ENCODE assay signal across 12 cellular contexts in the genomic region with DNA sequence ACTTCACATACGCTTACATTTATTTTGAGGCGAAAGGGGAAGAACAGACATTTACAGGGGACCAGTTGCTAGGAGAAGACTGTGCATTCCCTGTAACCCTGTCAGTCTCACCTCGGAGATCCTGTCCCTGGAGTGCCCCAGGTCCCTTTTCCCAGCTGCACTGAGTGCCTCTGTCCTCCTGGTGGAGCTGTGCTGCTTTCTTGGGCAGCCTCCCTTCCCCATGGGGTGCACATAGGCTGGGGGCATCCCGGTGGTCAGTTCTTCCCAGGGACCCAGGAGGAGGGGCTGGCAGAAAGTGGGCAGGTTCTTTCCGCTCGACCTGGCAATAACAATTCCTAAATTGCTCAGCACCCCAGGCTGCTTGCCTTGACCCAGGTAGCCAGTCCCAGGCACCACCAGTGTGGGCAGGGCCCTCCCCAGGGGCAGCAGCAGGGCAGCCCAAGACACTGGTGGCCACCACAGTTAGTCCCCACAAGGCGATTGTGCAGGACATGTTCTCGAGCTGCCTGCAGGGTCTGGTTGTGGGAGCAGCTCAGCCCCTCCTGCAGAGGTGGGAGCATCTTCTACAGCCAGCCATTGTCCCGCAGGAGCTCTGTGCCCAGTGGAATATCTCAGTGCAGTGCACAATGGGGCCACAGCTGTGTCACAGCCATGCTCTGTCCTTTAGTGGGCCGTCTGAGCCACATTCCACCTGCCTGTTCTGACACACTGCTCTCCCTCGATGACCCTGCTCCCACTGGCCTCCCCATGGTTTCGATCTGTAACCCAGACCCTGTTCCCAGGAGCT. TPM values are rescaled to one million over a fixed set of nuclear protein-coding genes. Genes with fewer than 3 reads are reported as not detected.
DNase-seq lines count a peak whose midpoint lies in the region; ATAC-seq and TF ChIP-seq lines count a peak whose summit lies in the region.
"Had no signal": no experiment of that assay in that cellular context is flagged by ENCODE, and none has a peak within 500 bp of the region (broad histone marks: within the 10 kb centered on the region; RNA-seq: fewer than 3 reads in every experiment).

No MANE protein-coding gene starts in this region.

- no peaks in the 10 kb centered on the region for H4K20me1 ChIP-seq in smooth muscle cell (ENCODE audit: low read depth)

- no peaks in the 10 kb centered on the region for H3K9me3 Mint-ChIP-seq in activated naive CD4-positive, alpha-beta T cell treated with anti-CD3 and anti-CD28 coated beads for 36 hours
- H3K9me3 Mint-ChIP-seq: nephron; stimulated activated effector memory CD8-positive, alpha-beta T cell treated with anti-CD3 and anti-CD28 coated beads, Interleukin-12 subunit alpha, Interleukin-12 subunit beta, amount 100 ng/mL, for 72 hours had no signal

- TF ChIP-seq CTCF in epithelial cell of esophagus (IDR thresholded peaks at IDR 0.05; ENCODE audit: insufficient read depth, low read depth, low read length, missing control alignments) (peak; percentile 11), smooth muscle cell (IDR thresholded peaks at IDR 0.05; ENCODE audit: borderline replicate concordance, insufficient read depth, poor library complexity, severe bottlenecking) (peak; percentile 10), foreskin keratinocyte (conservative IDR thresholded peaks at IDR 0.05) (no peak)

- H3K27ac ChIP-seq in smooth muscle cell (ENCODE audit: low read depth) (no peak overlapping the region), foreskin keratinocyte (no peak overlapping the region)
- H3K27ac ChIP-seq: SK-N-MC had no signal

- no peaks in the 10 kb centered on the region for H3K27me3 Mint-ChIP-seq in activated naive CD4-positive, alpha-beta T cell treated with anti-CD3 and anti-CD28 coated beads for 36 hours (ENCODE audit: low read depth)

- H3K4me3 ChIP-seq in epithelial cell of esophagus (ENCODE audit: low read length) = no peak overlapping the region
- no peak overlapping the region for H3K4me3 ChIP-seq in smooth muscle cell
- H3K4me3 ChIP-seq: SK-N-MC had no signal

- peaks cover 71% of the 10 kb centered on the region for H3K4me1 Mint-ChIP-seq in activated naive CD4-positive, alpha-beta T cell treated with anti-CD3 and anti-CD28 coated beads for 36 hours (ENCODE audit: low read depth)
- H3K4me1 Mint-ChIP-seq: nephron had no signal

- no peaks in the 10 kb centered on the region for H3F3A ChIP-seq in smooth muscle cell (ENCODE audit: low read depth)

- H3K4me1 ChIP-seq in smooth muscle cell (ENCODE audit: low read depth) (no peaks in the 10 kb centered on the region), foreskin keratinocyte (no peaks in the 10 kb centered on the region)

- CTCF ChIA-PET in activated naive CD4-positive, alpha-beta T cell treated with anti-CD3 and anti-CD28 coated beads for 36 hours (lab: Charles Lee) = interaction anchor here (0.5 to 3.9 kb wide), 8 partner anchors 10 to 168 kb away, joined by 3 to 23 read pairs (median 5); no protein-coding TSS in a partner anchor

- ATAC-seq in foreskin keratinocyte = no peak
- ATAC-seq in GM18868 (IDR thresholded peaks at IDR 0.05; ENCODE audit: unreplicated experiment) = no peak
- ATAC-seq: stimulated activated effector memory CD8-positive, alpha-beta T cell treated with anti-CD3 and anti-CD28 coated beads, Interleukin-12 subunit alpha, Interleukin-12 subunit beta, amount 100 ng/mL, for 72 hours had no signal

- H3K9me3 ChIP-seq in smooth muscle cell (replicated peaks; ENCODE audit: low read depth) = no peaks in the 10 kb centered on the region

- no peak overlapping the region for H3K27ac Mint-ChIP-seq in activated naive CD4-positive, alpha-beta T cell treated with anti-CD3 and anti-CD28 coated beads for 36 hours
- H3K27ac Mint-ChIP-seq: nephron; stimulated activated effector memory CD8-positive, alpha-beta T cell treated with anti-CD3 and anti-CD28 coated beads, Interleukin-12 subunit alpha, Interleukin-12 subunit beta, amount 100 ng/mL, for 72 hours had no signal

- H3K27me3 ChIP-seq in smooth muscle cell (ENCODE audit: low read depth) = no peaks in the 10 kb centered on the region
- H3K27me3 ChIP-seq in foreskin keratinocyte = no peaks in the 10 kb centered on the region

- intact Hi-C loops in activated naive CD4-positive, alpha-beta T cell treated with anti-CD3 and anti-CD28 coated beads for 36 hours (cut with micrococcal nuclease) = loop anchor here (1.0 to 5.0 kb wide), 3 partner anchors 10 to 165 kb away; no protein-coding TSS in a partner anchor

- H3K36me3 ChIP-seq in smooth muscle cell (ENCODE audit: low read depth) = no peaks in the 10 kb centered on the region

- peaks cover 12% of the 10 kb centered on the region for H3K36me3 Mint-ChIP-seq in activated naive CD4-positive, alpha-beta T cell treated with anti-CD3 and anti-CD28 coated beads for 36 hours (ENCODE audit: low read depth)
- H3K36me3 Mint-ChIP-seq: stimulated activated effector memory CD8-positive, alpha-beta T cell treated with anti-CD3 and anti-CD28 coated beads, Interleukin-12 subunit alpha, Interleukin-12 subunit beta, amount 100 ng/mL, for 72 hours had no signal

- no peak overlapping the region for H2AFZ ChIP-seq in smooth muscle cell (ENCODE audit: low read depth)

- H3K4me3 Mint-ChIP-seq in activated naive CD4-positive, alpha-beta T cell treated with anti-CD3 and anti-CD28 coated beads for 36 hours = no peak overlapping the region
- H3K4me3 Mint-ChIP-seq: nephron; stimulated activated effector memory CD8-positive, alpha-beta T cell treated with anti-CD3 and anti-CD28 coated beads, Interleukin-12 subunit alpha, Interleukin-12 subunit beta, amount 100 ng/mL, for 72 hours had no signal

- no peak overlapping the region for H3K4me2 ChIP-seq in smooth muscle cell

- 88% methylated on average over 12 of the region's 12 CpGs for WGBS in smooth muscle cell (ENCODE audit: low lambda C conversion rate)

- no peak overlapping the region for H3K9ac ChIP-seq in smooth muscle cell (ENCODE audit: low read depth)

- no peaks in the 10 kb centered on the region for H3K79me2 ChIP-seq in smooth muscle cell (ENCODE audit: low read depth)

- DNase-seq in activated naive CD4-positive, alpha-beta T cell treated with anti-CD3 and anti-CD28 coated beads for 36 hours = peak; percentile 12
- no peak for DNase-seq in activated naive CD4-positive, alpha-beta T cell (lab: John Stamatoyannopoulos, UW)
- DNase-seq in NCI-H69 (lab: John Stamatoyannopoulos, UW) (peak; percentile 39), epithelial cell of esophagus (ENCODE audit: low read depth) (no peak), smooth muscle cell (lab: John Stamatoyannopoulos, UW; ENCODE audit: unreplicated experiment) (no peak), foreskin melanocyte (no peak), foreskin keratinocyte (no peak)
- DNase-seq: NCI-H526 treated with DMSO at 0.1 percent for 48 hours had no signal

RNA-seq across cellular contexts. Expression of a gene that starts 36.3 kb away (rescaled TPM):
- 10 to 100 TPM; 16.2 to 18.3 TPM for total RNA-seq in activated naive CD4-positive, alpha-beta T cell treated with anti-CD3 and anti-CD28 coated beads for 36 hours
- 10.2 and 13.6 TPM in 2 replicates for total RNA-seq in smooth muscle cell
- 14.9 and 23.1 TPM in 2 replicates for polyA plus RNA-seq in smooth muscle cell
- total RNA-seq in foreskin keratinocyte = 13.9 and 21.1 TPM in 2 replicates
- polyA plus RNA-seq in foreskin keratinocyte = 7.3 and 11.3 TPM in 2 replicates

Comparison
In these comparisons a context has a peak if more than half of its experiments do, and no peak if none do; other contexts are left out.
1. DNase-seq: peak in activated naive CD4-positive, alpha-beta T cell treated with anti-CD3 and anti-CD28 coated beads for 36 hours (single experiment) and NCI-H69 (single experiment); none in activated naive CD4-positive, alpha-beta T cell (0 of 4), epithelial cell of esophagus (single experiment), smooth muscle cell (single experiment), foreskin melanocyte (single experiment) and foreskin keratinocyte (0 of 2).